ENCODE assay signal across 1 cellular context in the genomic region with DNA sequence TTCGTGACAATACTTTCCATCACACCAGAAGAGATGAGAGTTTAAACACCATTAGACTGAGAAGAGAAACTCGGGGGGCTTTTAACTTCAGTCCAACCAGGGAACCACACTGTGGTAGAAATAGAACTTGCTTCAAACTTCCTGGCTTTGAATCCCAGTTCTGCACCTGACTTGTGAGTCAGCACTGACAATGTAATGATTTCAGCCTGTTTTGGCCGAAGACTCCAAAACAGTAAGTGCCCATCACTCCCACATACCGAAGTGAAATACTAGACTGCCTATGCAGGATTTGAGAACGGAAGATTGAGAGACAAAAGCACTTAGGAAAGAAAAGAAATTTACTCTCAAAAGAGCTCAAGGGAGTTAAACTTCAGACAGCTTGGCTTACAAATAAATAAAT.
TF ChIP-seq lines count a peak whose summit lies in the region.

No MANE protein-coding gene starts in this region.

TF ChIP-seq in IMR-90, 13 proteins besides CTCF, POLR2A, EP300 and RAD21 (continued from another document):
- TF ChIP-seq USF2 (IDR thresholded peaks at IDR 0.05; ENCODE audit: low read depth, low read length): no peak
- TF ChIP-seq MAZ (IDR thresholded peaks at IDR 0.05; ENCODE audit: borderline replicate concordance, low read depth, low read length): no peak
- no peak for TF ChIP-seq MXI1 (IDR thresholded peaks at IDR 0.05; ENCODE audit: borderline replicate concordance, low read depth, low read length)
- no peak for TF ChIP-seq NFE2L2 (IDR thresholded peaks at IDR 0.05; ENCODE audit: low read depth, low read length)
- TF ChIP-seq CHD1 (IDR thresholded peaks at IDR 0.05; ENCODE audit: low read depth, low read length): no peak
- no peak for TF ChIP-seq SMC3 (IDR thresholded peaks at IDR 0.05; ENCODE audit: low read depth, low read length)
- no peak for TF ChIP-seq RFX5 (IDR thresholded peaks at IDR 0.05; ENCODE audit: low read depth, low read length)
- TF ChIP-seq FOS (IDR thresholded peaks at IDR 0.05; ENCODE audit: low read depth, low read length): no peak
TF ChIP-seq in IMR-90: peak in this region for 0.
